In the genomic region with DNA sequence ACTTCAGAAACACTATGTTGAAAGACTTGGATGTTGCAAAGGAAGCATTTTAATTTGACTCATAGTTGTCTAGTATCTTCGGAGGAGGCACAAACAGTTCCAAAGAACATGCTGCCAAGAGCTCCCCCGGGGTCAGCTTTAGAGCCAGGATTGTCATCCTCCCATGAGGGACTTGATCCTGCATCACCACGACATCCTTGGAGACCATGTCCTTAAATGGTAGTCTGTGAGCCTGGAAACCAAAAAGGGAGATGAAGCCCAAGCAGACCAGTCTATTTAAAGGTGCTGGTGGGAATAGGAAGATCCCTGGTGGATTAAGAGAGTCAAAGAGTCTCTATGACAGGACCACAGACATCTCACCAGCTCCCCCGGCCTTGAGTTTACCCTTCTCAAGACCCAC, we compare ENCODE assay signal across 22 cellular contexts. TPM values are rescaled to one million over a fixed set of nuclear protein-coding genes. Genes with fewer than 3 reads are reported as not detected.
"Had no signal": no experiment of that assay in that cellular context is flagged by ENCODE, and none has a peak within 500 bp of the region (broad histone marks: within the 10 kb centered on the region; RNA-seq: fewer than 3 reads in every experiment).

No MANE protein-coding gene starts in this region.

- H3K4me3 ChIP-seq: colonic mucosa, hepatocyte, neural progenitor cell, tibial artery had no signal

- H2AFZ ChIP-seq: hepatocyte, neural progenitor cell had no signal

- H3K27ac ChIP-seq: colonic mucosa, epithelial cell of prostate, hepatocyte, neural progenitor cell, tibial artery had no signal

- DNase-seq: activated CD4-positive, alpha-beta memory T cell treated with anti-CD3 and anti-CD28 coated beads for 36 hours; activated CD4-positive, alpha-beta T cell treated with anti-CD3 and anti-CD28 coated beads for 4 hours; activated naive CD8-positive, alpha-beta T cell treated with anti-CD3 and anti-CD28 coated beads for 36 hours; activated T-cell treated with anti-CD3 and anti-CD28 coated beads for 4 hours; amygdala; colonic mucosa; endodermal cell; naive B cell; SK-N-SH; stimulated activated CD4-positive, alpha-beta T cell treated with anti-CD3 and anti-CD28 coated beads, Interleukin-2, amount 100 ng/mL, for 24 hours; stimulated activated naive CD4-positive, alpha-beta T cell treated with Interleukin-2 at 50 U/mL for 16 hours; T-cell had no signal

- H3K36me3 ChIP-seq: colonic mucosa, neural progenitor cell, tibial artery had no signal

- H3K9me3 ChIP-seq: colonic mucosa, SK-N-SH, tibial artery had no signal

- H3K4me1 ChIP-seq: colonic mucosa, tibial artery had no signal

- FAIRE-seq: islet of Langerhans had no signal

- H3K27me3 ChIP-seq: colonic mucosa, hepatocyte, neural progenitor cell, tibial artery had no signal

- H3K4me2 ChIP-seq: hepatocyte, neural progenitor cell, SK-N-SH had no signal

- H3K9ac ChIP-seq: neural progenitor cell, SK-N-SH had no signal

RNA-seq across cellular contexts. Expression of gene DYNLRB2, which starts 33.3 kb away (rescaled TPM):
- total RNA-seq: activated CD4-positive, alpha-beta memory T cell treated with anti-CD3 and anti-CD28 coated beads for 36 hours; activated T-helper 1 cell treated with anti-CD3 and anti-CD28 coated beads, Interleukin-12 subunit alpha, Interleukin-12 subunit beta, Interleukin-2, Interleukin-4 antibody, amounts not matched to agents 30 ng/mL and 10 ng/mL and 1 ng/mL, durations not matched to agents 14 hours and 24 hours and 36 hours; colonic mucosa; endodermal cell; hepatocyte; mononuclear cell; osteoblast; subcutaneous adipose tissue; WTC11 had no signal
